In genomic region chr12:111905502-111905901, GRCh38 we compare ENCODE assay signal across 16 cellular contexts.
DNase-seq lines count a peak whose midpoint lies in the region; ATAC-seq and TF ChIP-seq lines count a peak whose summit lies in the region.
"Had no signal": no experiment of that assay in that cellular context is flagged by ENCODE, and none has a peak within 500 bp of the region (broad histone marks: within the 10 kb centered on the region; RNA-seq: fewer than 3 reads in every experiment).

No MANE protein-coding gene starts in this region.

- no peak for DNase-seq in stimulated activated naive CD8-positive, alpha-beta T cell treated with anti-CD3 and anti-CD28 coated beads, Interleukin-15, amount 100 ng/mL, for 72 hours
- DNase-seq in stimulated activated naive CD8-positive, alpha-beta T cell treated with anti-CD3 and anti-CD28 coated beads, Interleukin-15, Interleukin-2, amounts not matched to agents 100 U/mL and 50 U/mL, for 24 hours = no peak
- DNase-seq in PC-3 (no peak), left colon (no peak), left lobe of liver (ENCODE audit: low spot score) (no peak), kidney glomerular epithelial cell (lab: John Stamatoyannopoulos, UW) (no peak)
- DNase-seq: Caco-2; CD4-positive, CD25-positive, alpha-beta regulatory T cell; CD8-positive, alpha-beta T cell; DMS153; DND-41; H7; HCEC 1CT had no signal

- no peaks in the 10 kb centered on the region for H3K4me1 ChIP-seq in PC-3 (ENCODE audit: insufficient read depth, low read length)
- H3K4me1 ChIP-seq: Caco-2 had no signal

- no peaks in the 10 kb centered on the region for H3K79me2 ChIP-seq in PC-3 (ENCODE audit: low read length)

- ATAC-seq in stimulated activated naive CD8-positive, alpha-beta T cell treated with anti-CD3 and anti-CD28 coated beads, Interleukin-15, amount 100 ng/mL, for 72 hours = no peak
- no peak for ATAC-seq in stimulated activated naive CD8-positive, alpha-beta T cell treated with anti-CD3 and anti-CD28 coated beads, Interleukin-15, Interleukin-2, amounts not matched to agents 100 U/mL and 50 U/mL, for 24 hours
- ATAC-seq in PC-3 (peak; percentile 20; the same call in 1 of the 2 replicates), left colon (peak; percentile 15), left lobe of liver (no peak)
- ATAC-seq: CD8-positive, alpha-beta T cell had no signal

- TF ChIP-seq CTCF in PC-3 (conservative IDR thresholded peaks at IDR 0.05; ENCODE audit: low read depth, low read length) = no peak

- H3K9me2 ChIP-seq in PC-3 (replicated peaks; ENCODE audit: low read length) = no peaks in the 10 kb centered on the region

- no peak overlapping the region for H3K9ac ChIP-seq in PC-3 (ENCODE audit: low read length)
- H3K9ac ChIP-seq: BLaER1 had no signal

- CTCF ChIA-PET in PC-3 (lab: Charles Lee) = no interaction called here

- no peaks in the 10 kb centered on the region for H3K27me3 Mint-ChIP-seq in stimulated activated naive CD8-positive, alpha-beta T cell treated with anti-CD3 and anti-CD28 coated beads, Interleukin-15, amount 100 ng/mL, for 72 hours
- H3K27me3 Mint-ChIP-seq: B cell; CD4-positive, CD25-positive, alpha-beta regulatory T cell had no signal

- BruUV-seq in PC-3 (replicated peaks; lab: Mats Ljungman, UMichigan) = no TSS peak

- H3K4me3 Mint-ChIP-seq in stimulated activated naive CD8-positive, alpha-beta T cell treated with anti-CD3 and anti-CD28 coated beads, Interleukin-15, amount 100 ng/mL, for 72 hours = no peak overlapping the region
- H3K4me3 Mint-ChIP-seq: B cell; CD8-positive, alpha-beta T cell had no signal

- no peak overlapping the region for H3K4me3 ChIP-seq in PC-3 (ENCODE audit: low read length)
- H3K4me3 ChIP-seq: BLaER1 had no signal

- no peaks in the 10 kb centered on the region for H3K27me3 ChIP-seq in PC-3 (ENCODE audit: low read length)
- H3K27me3 ChIP-seq: BLaER1 had no signal

- H3K36me3 ChIP-seq in PC-3 (ENCODE audit: low read depth, low read length) = no peaks in the 10 kb centered on the region

- peak overlapping the region; percentile 38 to 52 for H3K27ac Mint-ChIP-seq in stimulated activated naive CD8-positive, alpha-beta T cell treated with anti-CD3 and anti-CD28 coated beads, Interleukin-15, amount 100 ng/mL, for 72 hours
- H3K27ac Mint-ChIP-seq: B cell; CD8-positive, alpha-beta T cell had no signal

- POLR2A ChIA-PET in PC-3 (lab: Charles Lee; ENCODE audit: unreplicated experiment) = no interaction called here

- no peaks in the 10 kb centered on the region for H3F3A ChIP-seq in PC-3 (ENCODE audit: low read length, unreplicated experiment)

- intact Hi-C loops in PC-3 (cut with micrococcal nuclease) (no loop called here), left colon (cut with DNase I, micrococcal nuclease) (no loop called here)

- no peaks in the 10 kb centered on the region for H4K20me1 ChIP-seq in PC-3 (ENCODE audit: low read length)
- H4K20me1 ChIP-seq: BLaER1 had no signal

- H3K27ac ChIP-seq in PC-3 (ENCODE audit: low read length) = no peak overlapping the region
- H3K27ac ChIP-seq: BLaER1, C4-2B had no signal

- no peak overlapping the region for H3K4me2 ChIP-seq in PC-3 (ENCODE audit: low read length)
- H3K4me2 ChIP-seq: BLaER1 had no signal

- peaks cover 24 to 33% of the 10 kb centered on the region in 2 donors for H3K9me3 Mint-ChIP-seq in stimulated activated naive CD8-positive, alpha-beta T cell treated with anti-CD3 and anti-CD28 coated beads, Interleukin-15, amount 100 ng/mL, for 72 hours

- no peak overlapping the region for H2AFZ ChIP-seq in PC-3 (ENCODE audit: low read length)

- H3K4me1 Mint-ChIP-seq in stimulated activated naive CD8-positive, alpha-beta T cell treated with anti-CD3 and anti-CD28 coated beads, Interleukin-15, amount 100 ng/mL, for 72 hours = no peaks in the 10 kb centered on the region
- H3K4me1 Mint-ChIP-seq: B cell had no signal

- no peaks in the 10 kb centered on the region for H3K9me3 ChIP-seq in PC-3 (ENCODE audit: low read length)

Comparison
In these comparisons a context has a peak if more than half of its experiments do, and no peak if none do; other contexts are left out.
1. ATAC-seq: peak in PC-3 (single experiment) and left colon (single experiment); none in stimulated activated naive CD8-positive, alpha-beta T cell treated with anti-CD3 and anti-CD28 coated beads, Interleukin-15, amount 100 ng/mL, for 72 hours (single experiment), stimulated activated naive CD8-positive, alpha-beta T cell treated with anti-CD3 and anti-CD28 coated beads, Interleukin-15, Interleukin-2, amounts not matched to agents 100 U/mL and 50 U/mL, for 24 hours (single experiment) and left lobe of liver (single experiment).